ENCODE assay signal across 8 cellular contexts in genomic region chr11:47373876-47374820, GRCh38. TPM values are rescaled to one million over a fixed set of nuclear protein-coding genes. Genes with fewer than 3 reads are reported as not detected.
DNase-seq lines count a peak whose midpoint lies in the region; ATAC-seq and TF ChIP-seq lines count a peak whose summit lies in the region.

No MANE protein-coding gene starts in this region.

- peak; percentile 27 for ATAC-seq in GM19351 (IDR thresholded peaks at IDR 0.05; ENCODE audit: unreplicated experiment)
- ATAC-seq in GM18517 (IDR thresholded peaks at IDR 0.05; ENCODE audit: unreplicated experiment) = no peak

- no peak overlapping the region for H3K4me3 ChIP-seq in WI38 (ENCODE audit: low read depth, low read length)

- H3K4me1 Mint-ChIP-seq in MCF 10A (ENCODE audit: insufficient read depth, unreplicated experiment) = peaks cover 9% of the 10 kb centered on the region

- no peak overlapping the region for H3K4me3 Mint-ChIP-seq in MCF 10A (ENCODE audit: unreplicated experiment)

- POLR2A ChIA-PET in MCF 10A (lab: Yijun Ruan, JAX) = interaction anchor here (0.6 to 1.2 kb wide), 5 partner anchors 11 to 439 kb away, joined by 3 to 5 read pairs (median 3); no protein-coding TSS in a partner anchor

- intact Hi-C loops in MCF 10A (cut with micrococcal nuclease) = loop anchor here (1.0 kb wide), 2 partner anchors 34 to 80 kb away; partner anchors contain the start of gene SLC39A13

- TF ChIP-seq CTCF in WI38 (IDR thresholded peaks at IDR 0.05; ENCODE audit: low read depth, low read length) (peak; percentile 92), MCF 10A (IDR thresholded peaks at IDR 0.05; ENCODE audit: unreplicated experiment) (peak; percentile 93)

- CTCF ChIA-PET in MCF 10A (lab: Yijun Ruan, JAX) = interaction anchor here (0.5 to 3.5 kb wide), 63 partner anchors 9 to 932 kb away, joined by 3 to 38 read pairs (median 4); partner anchors contain the start of genes PSMC3 and SLC39A13

- BruUV-seq in MCF 10A (replicated peaks; lab: Mats Ljungman, UMichigan) = no TSS peak

- DNase-seq in AG08395 (ENCODE audit: low spot score) (peak; percentile 87), NCI-H1694 treated with DMSO at 0.1 percent for 48 hours (lab: John Stamatoyannopoulos, UW) (peak; percentile 24), MCF 10A (ENCODE audit: unreplicated experiment) (peak; percentile 74), inferior parietal cortex (ENCODE audit: extremely low spot score) (peak; percentile 77)
- DNase-seq in stimulated activated CD4-positive, alpha-beta T cell treated with anti-CD3 and anti-CD28 coated beads, Interleukin-15, amount 100 ng/mL, for 1 hour (ENCODE audit: low read depth in 1 of 2, low spot score in 1 of 2) = peak; percentile 72 to 80

- no peak overlapping the region for H3K27ac Mint-ChIP-seq in MCF 10A (ENCODE audit: low read depth, unreplicated experiment)

- H3K9me3 Mint-ChIP-seq in MCF 10A (ENCODE audit: unreplicated experiment) = no peaks in the 10 kb centered on the region

- peaks cover 7% of the 10 kb centered on the region for H3K27me3 Mint-ChIP-seq in MCF 10A (ENCODE audit: insufficient read depth, unreplicated experiment)

- H3K36me3 Mint-ChIP-seq in MCF 10A (ENCODE audit: insufficient read depth, unreplicated experiment) = no peaks in the 10 kb centered on the region

RNA-seq across cellular contexts. Expression of gene SPI1, which starts 4.2 kb away (rescaled TPM):
- not detected in 2 replicates for total RNA-seq in MCF 10A (2022)

RNA-seq across cellular contexts. Expression of gene MYBPC3, which starts 21.6 kb away (rescaled TPM):
- not detected in 2 replicates for total RNA-seq in MCF 10A (2022)

RNA-seq across cellular contexts. Expression of gene SLC39A13, which starts 34.2 kb away (rescaled TPM):
- 56.2 and 56.5 TPM in 2 replicates for total RNA-seq in MCF 10A (2022)

RNA-seq across cellular contexts. Expression of gene PSMC3, which starts 52.1 kb away (rescaled TPM):
- total RNA-seq in MCF 10A (2022) = 162 and 194 TPM in 2 replicates

Comparison
In these comparisons a context has a peak if more than half of its experiments do, and no peak if none do; other contexts are left out.
1. DNase-seq: peak in every context shown above with its lines; median percentile 87 in AG08395; 77 in inferior parietal cortex; 76 in stimulated activated CD4-positive, alpha-beta T cell treated with anti-CD3 and anti-CD28 coated beads, Interleukin-15, amount 100 ng/mL, for 1 hour; 74 in MCF 10A; 24 in NCI-H1694 treated with DMSO at 0.1 percent for 48 hours.